16 cellular contexts compared by ENCODE assay signal in genomic region chr21:15820857-15821256, GRCh38.
A peak's percentile ranks its signal among the peaks of the same experiment; 100 is the strongest.
DNase-seq lines count a peak whose midpoint lies in the region; ATAC-seq, FAIRE-seq and TF ChIP-seq lines count a peak whose summit lies in the region.
"Had no signal": no experiment of that assay in that cellular context is flagged by ENCODE, and none has a peak within 500 bp of the region (broad histone marks: within the 10 kb centered on the region; RNA-seq: fewer than 3 reads in every experiment).

No MANE protein-coding gene starts in this region.

- peak; percentile 78 for ATAC-seq in SK-N-SH treated with all-trans-retinoic acid at 6 μM for 48 hours
- no peak for ATAC-seq in stimulated activated naive CD8-positive, alpha-beta T cell treated with anti-CD3 and anti-CD28 coated beads, Interleukin-15, Interleukin-2, amounts not matched to agents 100 U/mL and 50 U/mL, for 24 hours
- ATAC-seq: GM12878, K562 had no signal

- peak; percentile 12 for DNase-seq in GM03348 (ENCODE audit: low spot score)
- DNase-seq in endothelial cell of umbilical vein (ENCODE audit: low read depth, low spot score) = peak; percentile 30
- DNase-seq in lung microvascular endothelial cell (ENCODE audit: low read depth in 2 of 2) = peak; percentile 33 to 35
- no peak for DNase-seq in NCI-H2081 treated with DMSO at 0.1 percent for 48 hours (lab: John Stamatoyannopoulos, UW)
- DNase-seq in activated T-cell treated with anti-CD3 and anti-CD28 coated beads, Interleukin-2, amount 50 U/mL, for 48 hours = no peak
- no peak for DNase-seq in NCI-H2227 (lab: John Stamatoyannopoulos, UW; ENCODE audit: unreplicated experiment)
- no peak for DNase-seq in stimulated activated naive CD8-positive, alpha-beta T cell treated with anti-CD3 and anti-CD28 coated beads, Interleukin-15, Interleukin-2, amounts not matched to agents 100 U/mL and 50 U/mL, for 24 hours
- DNase-seq: DMS153, NCI-H1436 treated with DMSO at 0.1 percent for 48 hours, NCI-H345, PC-9 had no signal

- no peak for TF ChIP-seq CTCF in endothelial cell of umbilical vein (IDR thresholded peaks at IDR 0.05; ENCODE audit: extremely low read depth in 1 of 2, insufficient read depth in 1 of 2, low read depth in 1 of 2, low read length in 2 of 2)

- H3K36me3 ChIP-seq in endothelial cell of umbilical vein (ENCODE audit: control insufficient read depth in 2 of 2, extremely low read depth in 1 of 2, insufficient read depth in 2 of 2, low read length in 2 of 2) = peaks cover 4 to 16% of the 10 kb centered on the region in 2 experiments

- no peak overlapping the region for H2AFZ ChIP-seq in endothelial cell of umbilical vein (ENCODE audit: low read depth, low read length)
- H2AFZ ChIP-seq: PC-9 had no signal

- POLR2A ChIA-PET in endothelial cell of umbilical vein (lab: Charles Lee) = no interaction called here

- H3K9me3 ChIP-seq in endothelial cell of umbilical vein (replicated peaks; ENCODE audit: control insufficient read depth, insufficient read depth, low read length) = no peaks in the 10 kb centered on the region

- dilution Hi-C loops in endothelial cell of umbilical vein (cut with MboI; ENCODE audit: extremely low pct_ligation_motif_present, low sequenced_read_pairs) = no loop called here

- no peak overlapping the region for H3K9ac ChIP-seq in endothelial cell of umbilical vein (replicated peaks; ENCODE audit: extremely low read depth, insufficient read depth, low read length)
- H3K9ac ChIP-seq: BLaER1 treated with 17β-estradiol and CSF1 and Interleukin-3, amounts not matched to agents 10 nM and 100 nM had no signal

- no peak for TF ChIP-seq POLR2A in endothelial cell of umbilical vein (IDR thresholded peaks at IDR 0.05; ENCODE audit: low read depth, low read length)

- H3K4me3 ChIP-seq in endothelial cell of umbilical vein (replicated peaks in 1 of 3; ENCODE audit: insufficient read depth in 1 of 3, low read depth in 1 of 3, low read length in 3 of 3) = no peak overlapping the region
- H3K4me3 ChIP-seq: BLaER1 treated with 17β-estradiol and CSF1 and Interleukin-3, amounts not matched to agents 10 nM and 100 nM; GM12878; K562; PC-9 had no signal

- H3K27ac ChIP-seq in endothelial cell of umbilical vein (ENCODE audit: insufficient read depth, low read depth, low read length) = no peak overlapping the region
- H3K27ac ChIP-seq: BLaER1 treated with 17β-estradiol and CSF1 and Interleukin-3, amounts not matched to agents 10 nM and 100 nM; PC-9 had no signal

- peak overlapping the region; percentile 41 for H3K4me2 ChIP-seq in endothelial cell of umbilical vein (ENCODE audit: insufficient read depth, low read length)
- H3K4me2 ChIP-seq: BLaER1 treated with 17β-estradiol and CSF1 and Interleukin-3, amounts not matched to agents 10 nM and 100 nM; PC-9 had no signal

- BruUV-seq in endothelial cell of umbilical vein (replicated peaks; lab: Mats Ljungman, UMichigan) = no TSS peak

- no peak for FAIRE-seq in endothelial cell of umbilical vein (lab: Jason Lieb, UNC)
- FAIRE-seq: GM12878, H1, K562 had no signal

- peaks cover 16% of the 10 kb centered on the region for H3K79me2 ChIP-seq in endothelial cell of umbilical vein (ENCODE audit: control insufficient read depth, insufficient read depth, low read length)

- no peaks in the 10 kb centered on the region for H4K20me1 ChIP-seq in endothelial cell of umbilical vein (replicated peaks; ENCODE audit: control insufficient read depth, extremely low read depth, insufficient read depth, low read length)

- no peaks in the 10 kb centered on the region for H3K9me1 ChIP-seq in endothelial cell of umbilical vein (replicated peaks; ENCODE audit: control insufficient read depth, extremely low read depth, insufficient read depth, low read length)

- intact Hi-C loops in endothelial cell of umbilical vein (cut with micrococcal nuclease) = loop anchor here (5.0 kb wide), 1 partner anchor 139 kb away; no protein-coding TSS in a partner anchor

- peaks cover 20% of the 10 kb centered on the region for H3K4me1 ChIP-seq in endothelial cell of umbilical vein (ENCODE audit: control insufficient read depth, extremely low read depth, insufficient read depth, low read length)

- no peaks in the 10 kb centered on the region for H3K27me3 ChIP-seq in endothelial cell of umbilical vein (ENCODE audit: control insufficient read depth in 2 of 2, insufficient read depth in 2 of 2, low read length in 2 of 2)
- H3K27me3 ChIP-seq: BLaER1 treated with 17β-estradiol and CSF1 and Interleukin-3, amounts not matched to agents 10 nM and 100 nM had no signal

- CTCF ChIA-PET in endothelial cell of umbilical vein (lab: Charles Lee) = interaction anchor here (1.1 to 1.7 kb wide), 3 partner anchors 10 to 31 kb away, joined by 3 to 10 read pairs (median 3); no protein-coding TSS in a partner anchor

TF ChIP-seq in SK-N-SH treated with all-trans-retinoic acid at 6 μM for 48 hours, 23 proteins besides CTCF, POLR2A, EP300 and RAD21 (continues in another document):
- TF ChIP-seq ZNF70 (CRISPR knock-in tag; IDR thresholded peaks at IDR 0.05) (no peak), ESRRG (CRISPR knock-in tag; IDR thresholded peaks at IDR 0.05) (no peak), ZNF8 (CRISPR knock-in tag; IDR thresholded peaks at IDR 0.05) (no peak), SNAI2 (CRISPR knock-in tag; IDR thresholded peaks at IDR 0.05) (no peak), RARB (CRISPR knock-in tag; IDR thresholded peaks at IDR 0.05) (no peak), POU6F1 (CRISPR knock-in tag; IDR thresholded peaks at IDR 0.05; ENCODE audit: borderline replicate concordance, low read depth) (no peak), ZFP30 (CRISPR knock-in tag; IDR thresholded peaks at IDR 0.05) (no peak), ISL1 (CRISPR knock-in tag; IDR thresholded peaks at IDR 0.05) (no peak), ZFP3 (CRISPR knock-in tag; IDR thresholded peaks at IDR 0.05) (no peak), CSDC2 (CRISPR knock-in tag; IDR thresholded peaks at IDR 0.05) (no peak), ZC3H10 (CRISPR knock-in tag; IDR thresholded peaks at IDR 0.05) (no peak), TCF4 (CRISPR knock-in tag; IDR thresholded peaks at IDR 0.05; ENCODE audit: borderline replicate concordance) (no peak), ZNF565 (CRISPR knock-in tag; conservative IDR thresholded peaks at IDR 0.05; ENCODE audit: low read depth) (no peak)

TF ChIP-seq in endothelial cell of umbilical vein, 7 proteins besides CTCF, POLR2A, EP300 and RAD21:
- TF ChIP-seq FOS (IDR thresholded peaks at IDR 0.05; ENCODE audit: borderline replicate concordance, insufficient read depth, low read length) (peak; percentile 47), JUN (IDR thresholded peaks at IDR 0.05; ENCODE audit: borderline replicate concordance, insufficient read depth, insufficient read length, low read depth) (peak; percentile 12), EZH2 (IDR thresholded peaks at IDR 0.05; ENCODE audit: borderline replicate concordance, low read depth, low read length, severe bottlenecking) (no peak), MYC (IDR thresholded peaks at IDR 0.05; ENCODE audit: low read depth, low read length) (no peak), POLR2AphosphoS5 (IDR thresholded peaks at IDR 0.05; ENCODE audit: insufficient read depth, low read depth, low read length) (no peak)

Comparison
In these comparisons a context has a peak if more than half of its experiments do, and no peak if none do; other contexts are left out.
1. DNase-seq: peak in GM03348 (single experiment), endothelial cell of umbilical vein (single experiment) and lung microvascular endothelial cell (2 of 2); none in NCI-H2081 treated with DMSO at 0.1 percent for 48 hours (single experiment), activated T-cell treated with anti-CD3 and anti-CD28 coated beads, Interleukin-2, amount 50 U/mL, for 48 hours (0 of 2), NCI-H2227 (single experiment) and stimulated activated naive CD8-positive, alpha-beta T cell treated with anti-CD3 and anti-CD28 coated beads, Interleukin-15, Interleukin-2, amounts not matched to agents 100 U/mL and 50 U/mL, for 24 hours (single experiment).